In genomic region chr4:81571105-81571504, GRCh38 we compare ENCODE assay signal across 23 cellular contexts.
"Had no signal": no experiment of that assay in that cellular context is flagged by ENCODE, and none has a peak within 500 bp of the region (broad histone marks: within the 10 kb centered on the region; RNA-seq: fewer than 3 reads in every experiment).

No MANE protein-coding gene starts in this region.

- H3K4me3 ChIP-seq: adrenal gland, SJCRH30, SK-N-MC had no signal

- ATAC-seq: activated CD8-positive, alpha-beta T cell treated with anti-CD3 and anti-CD28 coated beads for 36 hours; Panc1 had no signal

- H3K27me3 ChIP-seq: adrenal gland, SJCRH30 had no signal

- H3K36me3 ChIP-seq: adrenal gland, SJCRH30 had no signal

- H3K27ac ChIP-seq: adrenal gland, SJCRH30, SK-N-MC had no signal

- H3K4me1 ChIP-seq: SJCRH30 had no signal

- H3K9me3 ChIP-seq: adrenal gland, SJCRH30 had no signal

- DNase-seq: activated CD4-positive, alpha-beta T cell treated with anti-CD3 and anti-CD28 coated beads, Interleukin-2, amount 10 ng/mL, durations not matched to agents 24 days and 14 days; activated CD4-positive, alpha-beta T cell treated with anti-CD3 and anti-CD28 coated beads, Interleukin-2, amount 50 U/mL, for 4 hours; activated CD8-positive, alpha-beta T cell treated with anti-CD3 and anti-CD28 coated beads for 36 hours; activated gamma-delta T cell; activated naive CD4-positive, alpha-beta T cell treated with Interleukin-2 at 50 U/mL for 16 hours; activated naive CD8-positive, alpha-beta T cell treated with anti-CD3 and anti-CD28 coated beads, Interleukin-2, amount 10 ng/mL, durations not matched to agents 7 days and 5 days; activated T-cell treated with anti-CD3 and anti-CD28 coated beads, Interleukin-2, amount 50 U/mL, for 1 hour; adrenal gland; Karpas-422; KBM-7; NCI-H1048; NCI-H1105 treated with DMSO at 0.1 percent for 48 hours; NCI-H1436; NCI-H1694; NCI-H1930; NCI-H2081 treated with DMSO at 0.1 percent for 48 hours; NCI-H345; NCI-H524 treated with DMSO at 0.1 percent for 48 hours; SHP77; SJCRH30; T1000 had no signal
